26 cellular contexts compared by ENCODE assay signal in the genomic region with DNA sequence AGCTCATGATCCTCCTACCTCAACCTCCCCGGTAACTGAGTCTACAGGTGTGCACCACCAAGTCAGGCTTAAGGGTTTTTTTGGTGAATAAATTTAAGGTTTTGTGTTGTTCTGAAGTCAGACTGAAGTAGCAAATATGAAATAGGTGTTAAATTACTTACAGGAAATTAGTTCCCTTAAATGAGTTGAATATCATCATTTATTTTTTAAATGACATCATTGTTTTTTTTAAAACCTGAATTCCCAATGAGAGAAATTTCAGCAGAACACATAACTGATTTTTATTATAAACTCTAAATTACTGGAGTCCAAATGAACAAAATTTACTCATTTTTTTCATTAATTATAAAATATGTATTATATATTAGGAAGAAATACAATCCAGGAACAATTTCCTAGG. TPM values are rescaled to one million over a fixed set of nuclear protein-coding genes. Genes with fewer than 3 reads are reported as not detected.
"Had no signal": no experiment of that assay in that cellular context is flagged by ENCODE, and none has a peak within 500 bp of the region (broad histone marks: within the 10 kb centered on the region; RNA-seq: fewer than 3 reads in every experiment).

No MANE protein-coding gene starts in this region.

- H3K4me3 ChIP-seq: esophagus squamous epithelium had no signal

- H3K36me3 ChIP-seq: brain microvascular endothelial cell, esophagus squamous epithelium had no signal

- H3K27ac ChIP-seq: brain microvascular endothelial cell, epithelial cell of prostate, esophagus squamous epithelium had no signal

- FAIRE-seq: astrocyte, bronchial epithelial cell, endometrium, endothelial cell of umbilical vein had no signal

- ATAC-seq: activated T-cell treated with anti-CD3 and anti-CD28 coated beads, Interleukin-2, amount 50 U/mL, for 72 hours had no signal

- H3K9me3 ChIP-seq: esophagus squamous epithelium had no signal

- DNase-seq: activated CD4-positive, alpha-beta memory T cell treated with anti-CD3 and anti-CD28 coated beads, Interleukin-2, amount 10 ng/mL, durations not matched to agents 7 days and 5 days; activated CD4-positive, alpha-beta T cell treated with anti-CD3 and anti-CD28 coated beads for 1 hour; activated CD4-positive, alpha-beta T cell treated with anti-CD3 and anti-CD28 coated beads for 4 hours; activated CD4-positive, alpha-beta T cell treated with anti-CD3 and anti-CD28 coated beads, Interleukin-2, amount 10 ng/mL, durations not matched to agents 7 days and 5 days; activated CD4-positive, alpha-beta T cell treated with anti-CD3 and anti-CD28 coated beads, Interleukin-2, amount 50 U/mL, for 4 hours; activated CD4-positive, CD25-positive, alpha-beta regulatory T cell; activated CD8-positive, alpha-beta memory T cell treated with anti-CD3 and anti-CD28 coated beads, Interleukin-2, amount 50 U/mL, for 48 hours; activated gamma-delta T cell; activated naive CD4-positive, alpha-beta T cell treated with anti-CD3 and anti-CD28 coated beads, Interleukin-2, amount 50 U/mL, for 16 hours; activated naive CD4-positive, alpha-beta T cell treated with Interleukin-2 at 50 U/mL for 16 hours; activated T-cell treated with anti-CD3 and anti-CD28 coated beads for 4 hours; activated T-cell treated with anti-CD3 and anti-CD28 coated beads, Interleukin-2, amount 50 U/mL, for 24 hours; activated T-cell treated with anti-CD3 and anti-CD28 coated beads, Interleukin-2, amount 50 U/mL, for 72 hours; amniotic stem cell; anterior cingulate cortex; brain microvascular endothelial cell; cortex of kidney; effector CD8-positive, alpha-beta T cell; esophagus squamous epithelium; foreskin melanocyte; T-helper 2 cell had no signal

RNA-seq across cellular contexts. Expression of a gene that starts 33.0 kb away (rescaled TPM):
- total RNA-seq: activated CD4-positive, alpha-beta memory T cell treated with anti-CD3 and anti-CD28 coated beads, Interleukin-2, amount 10 ng/mL, durations not matched to agents 7 days and 5 days; activated CD4-positive, alpha-beta T cell treated with anti-CD3 and anti-CD28 coated beads, Interleukin-2, amount 10 ng/mL, durations not matched to agents 7 days and 5 days had no signal
